15 cellular contexts compared by ENCODE assay signal in the genomic region with DNA sequence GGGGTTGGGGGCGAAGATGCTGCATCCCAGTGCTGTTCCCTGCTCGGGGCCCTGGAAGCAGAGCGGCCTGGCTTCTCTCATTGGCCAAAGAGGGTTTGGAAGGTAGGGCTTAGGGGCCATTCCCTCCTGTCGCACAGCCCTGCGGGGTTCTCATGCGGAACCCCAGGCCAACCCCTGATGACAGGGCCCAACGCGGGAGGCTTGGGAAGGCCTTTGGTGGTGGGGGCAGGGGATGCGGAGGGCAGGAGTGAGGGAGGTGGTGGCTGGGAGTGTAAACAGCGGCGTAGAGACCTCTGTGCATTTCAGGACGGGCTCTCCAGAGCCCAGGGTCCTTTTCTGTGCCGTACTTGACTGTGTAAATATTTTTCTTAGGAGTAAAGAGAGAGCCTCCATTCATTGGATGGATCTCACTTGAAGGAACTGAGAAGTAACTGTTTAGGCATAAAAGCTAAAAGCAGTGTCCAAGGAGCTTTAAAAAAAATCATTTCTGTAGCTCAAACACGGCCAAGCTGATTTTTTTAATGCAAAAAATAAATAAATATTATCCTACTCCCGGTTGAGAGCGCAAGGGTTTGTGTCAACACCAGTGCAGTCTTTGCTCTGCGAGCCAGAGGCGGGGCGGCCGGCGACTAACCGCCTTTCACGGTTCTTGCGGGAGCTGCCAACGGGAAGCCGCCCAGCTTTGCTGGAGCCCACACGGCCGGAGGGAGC.
DNase-seq lines count a peak whose midpoint lies in the region; ATAC-seq and TF ChIP-seq lines count a peak whose summit lies in the region.
"Had no signal": no experiment of that assay in that cellular context is flagged by ENCODE, and none has a peak within 500 bp of the region (broad histone marks: within the 10 kb centered on the region; RNA-seq: fewer than 3 reads in every experiment).

No MANE protein-coding gene starts in this region.

- H3K4me3 ChIP-seq in left lung, result no peak overlapping the region
- H3K4me3 ChIP-seq in testis, result no peak overlapping the region
- H3K4me3 ChIP-seq: Peyer's patch had no signal

- no peak for TF ChIP-seq POLR2A in testis (IDR thresholded peaks at IDR 0.05)

- peak; percentile 57 for DNase-seq in Ammon's horn (ENCODE audit: low spot score)
- DNase-seq in amygdala (lab: John Stamatoyannopoulos, UW), result peak in 31 of 56 donors; percentile 14 to 82 (median 44)
- peak; percentile 60 to 86 for DNase-seq in left lung
- peak; percentile 18 for DNase-seq in testis
- DNase-seq in NCI-H2227 treated with DMSO at 0.1 percent for 48 hours (lab: John Stamatoyannopoulos, UW), result no peak
- DNase-seq in activated T-cell treated with anti-CD3 and anti-CD28 coated beads, Interleukin-2, amount 50 U/mL, for 48 hours, result no peak
- no peak for DNase-seq in HPDE6-E6E7 (ENCODE audit: extremely low spot score)
- DNase-seq: CD4-positive, alpha-beta T cell; GF-D8; NCI-H1417 treated with DMSO at 0.1 percent for 48 hours; NCI-H2029; NCI-H2171 treated with DMSO at 0.1 percent for 48 hours; NCI-H510A treated with DMSO at 0.1 percent for 48 hours; SHP77 treated with DMSO at 0.1 percent for 48 hours had no signal

- TF ChIP-seq CTCF in left lung (IDR thresholded peaks at IDR 0.05) (no peak), testis (IDR thresholded peaks at IDR 0.05) (no peak)

- H3K27me3 ChIP-seq in left lung (peaks cover 0 to 58% of the 10 kb centered on the region in 2 donors), testis (no peaks in the 10 kb centered on the region)
- H3K27me3 ChIP-seq: Peyer's patch had no signal

- H3K4me1 ChIP-seq in left lung, result no peaks in the 10 kb centered on the region
- H3K4me1 ChIP-seq in testis, result no peaks in the 10 kb centered on the region

- H3K27ac ChIP-seq in left lung, result no peak overlapping the region
- no peak overlapping the region for H3K27ac ChIP-seq in testis

- intact Hi-C loops in left lung (cut with DNase I), result no loop called here
- intact Hi-C loops in testis (cut with DNase I; ENCODE audit: low total_unique reads), result no loop called here

- 81 to 85% methylated on average over 22 to 28 of the region's 28 CpGs for WGBS in testis, 2 donors

- peak; percentile 88 for ATAC-seq in left lung

- H3K9me3 ChIP-seq in left lung, result no peaks in the 10 kb centered on the region
- H3K9me3 ChIP-seq in testis, result no peaks in the 10 kb centered on the region
- H3K9me3 ChIP-seq: Peyer's patch had no signal

- H3K36me3 ChIP-seq in left lung (no peaks in the 10 kb centered on the region), testis (ENCODE audit: low read depth, missing control alignments) (no peaks in the 10 kb centered on the region)
- H3K36me3 ChIP-seq: Peyer's patch had no signal

Comparison
In these comparisons a context has a peak if more than half of its experiments do, and no peak if none do; other contexts are left out.
1. DNase-seq: peak in Ammon's horn (single experiment), amygdala (31 of 56), left lung (2 of 2) and testis (single experiment); none in NCI-H2227 treated with DMSO at 0.1 percent for 48 hours (single experiment), activated T-cell treated with anti-CD3 and anti-CD28 coated beads, Interleukin-2, amount 50 U/mL, for 48 hours (0 of 2) and HPDE6-E6E7 (single experiment).